Comparison of ENCODE assay signal across 1 cellular context in the genomic region with DNA sequence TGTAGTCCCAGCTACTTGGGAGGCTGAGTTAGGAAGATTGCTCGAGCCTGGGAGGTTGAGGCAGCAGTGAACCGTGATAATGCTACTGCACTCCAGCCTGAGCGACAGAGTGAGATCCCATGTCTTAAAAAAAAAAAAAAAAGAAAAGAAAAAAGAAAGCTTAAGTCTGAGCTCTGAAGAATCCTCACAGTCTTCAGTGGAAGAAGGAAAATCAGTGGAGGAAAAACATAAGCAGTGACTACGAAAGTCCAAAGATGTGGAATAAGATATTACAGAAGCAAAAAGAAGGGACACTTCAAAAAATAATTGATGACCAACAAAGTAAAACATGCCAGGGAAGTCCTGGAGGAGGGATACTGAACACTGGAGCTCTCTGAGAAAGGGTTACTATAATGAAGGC.
TF ChIP-seq lines count a peak whose summit lies in the region.

No MANE protein-coding gene starts in this region.

TF ChIP-seq in K562, 482 proteins besides CTCF, POLR2A, EP300 and RAD21:
- TF ChIP-seq SRSF3 (IDR thresholded peaks at IDR 0.05; ENCODE audit: insufficient read depth, low read length) (no peak), NR3C1 (CRISPR knock-in tag; IDR thresholded peaks at IDR 0.05) (no peak), NFXL1 (CRISPR knock-in tag; IDR thresholded peaks at IDR 0.05) (no peak), PHB (CRISPR knock-in tag; IDR thresholded peaks at IDR 0.05) (no peak), CREM (IDR thresholded peaks at IDR 0.05; ENCODE audit: low read depth) (no peak), CREB1 (IDR thresholded peaks at IDR 0.05) (no peak), CREB1 (CRISPR knock-in tag; IDR thresholded peaks at IDR 0.05) (no peak), ZNF347 (CRISPR knock-in tag; IDR thresholded peaks at IDR 0.05; ENCODE audit: low read depth) (no peak), PHTF2 (CRISPR knock-in tag; IDR thresholded peaks at IDR 0.05) (no peak), NUFIP1 (IDR thresholded peaks at IDR 0.05; ENCODE audit: partially characterized antibody) (no peak), U2AF1 (optimal IDR thresholded peaks at IDR 0.05; ENCODE audit: low read depth, low read length) (no peak), STAG1 (CRISPR knock-in tag; IDR thresholded peaks at IDR 0.05; ENCODE audit: borderline replicate concordance) (no peak), TAF7 (tag; IDR thresholded peaks at IDR 0.05) (no peak), MYNN (IDR thresholded peaks at IDR 0.05) (no peak), MYNN (CRISPR knock-in tag; IDR thresholded peaks at IDR 0.05) (no peak), TGIF2 (CRISPR knock-in tag; IDR thresholded peaks at IDR 0.05) (no peak), MEIS2 (IDR thresholded peaks at IDR 0.05; ENCODE audit: partially characterized antibody) (peak; percentile 22)
- TF ChIP-seq, protein P1, sequence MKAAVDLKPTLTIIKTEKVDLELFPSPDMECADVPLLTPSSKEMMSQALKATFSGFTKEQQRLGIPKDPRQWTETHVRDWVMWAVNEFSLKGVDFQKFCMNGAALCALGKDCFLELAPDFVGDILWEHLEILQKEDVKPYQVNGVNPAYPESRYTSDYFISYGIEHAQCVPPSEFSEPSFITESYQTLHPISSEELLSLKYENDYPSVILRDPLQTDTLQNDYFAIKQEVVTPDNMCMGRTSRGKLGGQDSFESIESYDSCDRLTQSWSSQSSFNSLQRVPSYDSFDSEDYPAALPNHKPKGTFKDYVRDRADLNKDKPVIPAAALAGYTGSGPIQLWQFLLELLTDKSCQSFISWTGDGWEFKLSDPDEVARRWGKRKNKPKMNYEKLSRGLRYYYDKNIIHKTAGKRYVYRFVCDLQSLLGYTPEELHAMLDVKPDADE (conservative IDR thresholded peaks at IDR 0.05; ENCODE audit: control insufficient read depth, low read depth, low read length): no peak
- TF ChIP-seq, protein P2, sequence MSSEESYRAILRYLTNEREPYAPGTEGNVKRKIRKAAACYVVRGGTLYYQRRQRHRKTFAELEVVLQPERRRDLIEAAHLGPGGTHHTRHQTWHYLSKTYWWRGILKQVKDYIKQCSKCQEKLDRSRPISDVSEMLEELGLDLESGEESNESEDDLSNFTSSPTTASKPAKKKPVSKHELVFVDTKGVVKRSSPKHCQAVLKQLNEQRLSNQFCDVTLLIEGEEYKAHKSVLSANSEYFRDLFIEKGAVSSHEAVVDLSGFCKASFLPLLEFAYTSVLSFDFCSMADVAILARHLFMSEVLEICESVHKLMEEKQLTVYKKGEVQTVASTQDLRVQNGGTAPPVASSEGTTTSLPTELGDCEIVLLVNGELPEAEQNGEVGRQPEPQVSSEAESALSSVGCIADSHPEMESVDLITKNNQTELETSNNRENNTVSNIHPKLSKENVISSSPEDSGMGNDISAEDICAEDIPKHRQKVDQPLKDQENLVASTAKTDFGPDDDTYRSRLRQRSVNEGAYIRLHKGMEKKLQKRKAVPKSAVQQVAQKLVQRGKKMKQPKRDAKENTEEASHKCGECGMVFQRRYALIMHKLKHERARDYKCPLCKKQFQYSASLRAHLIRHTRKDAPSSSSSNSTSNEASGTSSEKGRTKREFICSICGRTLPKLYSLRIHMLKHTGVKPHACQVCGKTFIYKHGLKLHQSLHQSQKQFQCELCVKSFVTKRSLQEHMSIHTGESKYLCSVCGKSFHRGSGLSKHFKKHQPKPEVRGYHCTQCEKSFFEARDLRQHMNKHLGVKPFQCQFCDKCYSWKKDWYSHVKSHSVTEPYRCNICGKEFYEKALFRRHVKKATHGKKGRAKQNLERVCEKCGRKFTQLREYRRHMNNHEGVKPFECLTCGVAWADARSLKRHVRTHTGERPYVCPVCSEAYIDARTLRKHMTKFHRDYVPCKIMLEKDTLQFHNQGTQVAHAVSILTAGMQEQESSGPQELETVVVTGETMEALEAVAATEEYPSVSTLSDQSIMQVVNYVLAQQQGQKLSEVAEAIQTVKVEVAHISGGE (CRISPR knock-in tag; IDR thresholded peaks at IDR 0.05): no peak
- TF ChIP-seq, protein P3, sequence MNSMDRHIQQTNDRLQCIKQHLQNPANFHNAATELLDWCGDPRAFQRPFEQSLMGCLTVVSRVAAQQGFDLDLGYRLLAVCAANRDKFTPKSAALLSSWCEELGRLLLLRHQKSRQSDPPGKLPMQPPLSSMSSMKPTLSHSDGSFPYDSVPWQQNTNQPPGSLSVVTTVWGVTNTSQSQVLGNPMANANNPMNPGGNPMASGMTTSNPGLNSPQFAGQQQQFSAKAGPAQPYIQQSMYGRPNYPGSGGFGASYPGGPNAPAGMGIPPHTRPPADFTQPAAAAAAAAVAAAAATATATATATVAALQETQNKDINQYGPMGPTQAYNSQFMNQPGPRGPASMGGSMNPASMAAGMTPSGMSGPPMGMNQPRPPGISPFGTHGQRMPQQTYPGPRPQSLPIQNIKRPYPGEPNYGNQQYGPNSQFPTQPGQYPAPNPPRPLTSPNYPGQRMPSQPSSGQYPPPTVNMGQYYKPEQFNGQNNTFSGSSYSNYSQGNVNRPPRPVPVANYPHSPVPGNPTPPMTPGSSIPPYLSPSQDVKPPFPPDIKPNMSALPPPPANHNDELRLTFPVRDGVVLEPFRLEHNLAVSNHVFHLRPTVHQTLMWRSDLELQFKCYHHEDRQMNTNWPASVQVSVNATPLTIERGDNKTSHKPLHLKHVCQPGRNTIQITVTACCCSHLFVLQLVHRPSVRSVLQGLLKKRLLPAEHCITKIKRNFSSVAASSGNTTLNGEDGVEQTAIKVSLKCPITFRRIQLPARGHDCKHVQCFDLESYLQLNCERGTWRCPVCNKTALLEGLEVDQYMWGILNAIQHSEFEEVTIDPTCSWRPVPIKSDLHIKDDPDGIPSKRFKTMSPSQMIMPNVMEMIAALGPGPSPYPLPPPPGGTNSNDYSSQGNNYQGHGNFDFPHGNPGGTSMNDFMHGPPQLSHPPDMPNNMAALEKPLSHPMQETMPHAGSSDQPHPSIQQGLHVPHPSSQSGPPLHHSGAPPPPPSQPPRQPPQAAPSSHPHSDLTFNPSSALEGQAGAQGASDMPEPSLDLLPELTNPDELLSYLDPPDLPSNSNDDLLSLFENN (IDR thresholded peaks at IDR 0.05; ENCODE audit: low read depth in 2 of 2, low read length in 2 of 2): no peak
- TF ChIP-seq, protein P4, sequence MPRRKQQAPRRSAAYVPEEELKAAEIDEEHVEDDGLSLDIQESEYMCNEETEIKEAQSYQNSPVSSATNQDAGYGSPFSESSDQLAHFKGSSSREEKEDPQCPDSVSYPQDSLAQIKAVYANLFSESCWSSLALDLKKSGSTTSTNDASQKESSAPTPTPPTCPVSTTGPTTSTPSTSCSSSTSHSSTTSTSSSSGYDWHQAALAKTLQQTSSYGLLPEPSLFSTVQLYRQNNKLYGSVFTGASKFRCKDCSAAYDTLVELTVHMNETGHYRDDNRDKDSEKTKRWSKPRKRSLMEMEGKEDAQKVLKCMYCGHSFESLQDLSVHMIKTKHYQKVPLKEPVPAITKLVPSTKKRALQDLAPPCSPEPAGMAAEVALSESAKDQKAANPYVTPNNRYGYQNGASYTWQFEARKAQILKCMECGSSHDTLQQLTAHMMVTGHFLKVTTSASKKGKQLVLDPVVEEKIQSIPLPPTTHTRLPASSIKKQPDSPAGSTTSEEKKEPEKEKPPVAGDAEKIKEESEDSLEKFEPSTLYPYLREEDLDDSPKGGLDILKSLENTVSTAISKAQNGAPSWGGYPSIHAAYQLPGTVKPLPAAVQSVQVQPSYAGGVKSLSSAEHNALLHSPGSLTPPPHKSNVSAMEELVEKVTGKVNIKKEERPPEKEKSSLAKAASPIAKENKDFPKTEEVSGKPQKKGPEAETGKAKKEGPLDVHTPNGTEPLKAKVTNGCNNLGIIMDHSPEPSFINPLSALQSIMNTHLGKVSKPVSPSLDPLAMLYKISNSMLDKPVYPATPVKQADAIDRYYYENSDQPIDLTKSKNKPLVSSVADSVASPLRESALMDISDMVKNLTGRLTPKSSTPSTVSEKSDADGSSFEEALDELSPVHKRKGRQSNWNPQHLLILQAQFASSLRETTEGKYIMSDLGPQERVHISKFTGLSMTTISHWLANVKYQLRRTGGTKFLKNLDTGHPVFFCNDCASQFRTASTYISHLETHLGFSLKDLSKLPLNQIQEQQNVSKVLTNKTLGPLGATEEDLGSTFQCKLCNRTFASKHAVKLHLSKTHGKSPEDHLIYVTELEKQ (CRISPR knock-in tag; IDR thresholded peaks at IDR 0.05): no peak
- TF ChIP-seq, protein P5, sequence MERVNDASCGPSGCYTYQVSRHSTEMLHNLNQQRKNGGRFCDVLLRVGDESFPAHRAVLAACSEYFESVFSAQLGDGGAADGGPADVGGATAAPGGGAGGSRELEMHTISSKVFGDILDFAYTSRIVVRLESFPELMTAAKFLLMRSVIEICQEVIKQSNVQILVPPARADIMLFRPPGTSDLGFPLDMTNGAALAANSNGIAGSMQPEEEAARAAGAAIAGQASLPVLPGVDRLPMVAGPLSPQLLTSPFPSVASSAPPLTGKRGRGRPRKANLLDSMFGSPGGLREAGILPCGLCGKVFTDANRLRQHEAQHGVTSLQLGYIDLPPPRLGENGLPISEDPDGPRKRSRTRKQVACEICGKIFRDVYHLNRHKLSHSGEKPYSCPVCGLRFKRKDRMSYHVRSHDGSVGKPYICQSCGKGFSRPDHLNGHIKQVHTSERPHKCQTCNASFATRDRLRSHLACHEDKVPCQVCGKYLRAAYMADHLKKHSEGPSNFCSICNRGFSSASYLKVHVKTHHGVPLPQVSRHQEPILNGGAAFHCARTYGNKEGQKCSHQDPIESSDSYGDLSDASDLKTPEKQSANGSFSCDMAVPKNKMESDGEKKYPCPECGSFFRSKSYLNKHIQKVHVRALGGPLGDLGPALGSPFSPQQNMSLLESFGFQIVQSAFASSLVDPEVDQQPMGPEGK (CRISPR knock-in tag; IDR thresholded peaks at IDR 0.05; ENCODE audit: borderline replicate concordance): no peak
- TF ChIP-seq, protein P6, sequence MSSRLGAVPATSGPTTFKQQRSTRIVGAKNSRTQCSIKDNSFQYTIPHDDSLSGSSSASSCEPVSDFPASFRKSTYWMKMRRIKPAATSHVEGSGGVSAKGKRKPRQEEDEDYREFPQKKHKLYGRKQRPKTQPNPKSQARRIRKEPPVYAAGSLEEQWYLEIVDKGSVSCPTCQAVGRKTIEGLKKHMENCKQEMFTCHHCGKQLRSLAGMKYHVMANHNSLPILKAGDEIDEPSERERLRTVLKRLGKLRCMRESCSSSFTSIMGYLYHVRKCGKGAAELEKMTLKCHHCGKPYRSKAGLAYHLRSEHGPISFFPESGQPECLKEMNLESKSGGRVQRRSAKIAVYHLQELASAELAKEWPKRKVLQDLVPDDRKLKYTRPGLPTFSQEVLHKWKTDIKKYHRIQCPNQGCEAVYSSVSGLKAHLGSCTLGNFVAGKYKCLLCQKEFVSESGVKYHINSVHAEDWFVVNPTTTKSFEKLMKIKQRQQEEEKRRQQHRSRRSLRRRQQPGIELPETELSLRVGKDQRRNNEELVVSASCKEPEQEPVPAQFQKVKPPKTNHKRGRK (tag; IDR thresholded peaks at IDR 0.05): peak; percentile 82
- TF ChIP-seq, protein P7, sequence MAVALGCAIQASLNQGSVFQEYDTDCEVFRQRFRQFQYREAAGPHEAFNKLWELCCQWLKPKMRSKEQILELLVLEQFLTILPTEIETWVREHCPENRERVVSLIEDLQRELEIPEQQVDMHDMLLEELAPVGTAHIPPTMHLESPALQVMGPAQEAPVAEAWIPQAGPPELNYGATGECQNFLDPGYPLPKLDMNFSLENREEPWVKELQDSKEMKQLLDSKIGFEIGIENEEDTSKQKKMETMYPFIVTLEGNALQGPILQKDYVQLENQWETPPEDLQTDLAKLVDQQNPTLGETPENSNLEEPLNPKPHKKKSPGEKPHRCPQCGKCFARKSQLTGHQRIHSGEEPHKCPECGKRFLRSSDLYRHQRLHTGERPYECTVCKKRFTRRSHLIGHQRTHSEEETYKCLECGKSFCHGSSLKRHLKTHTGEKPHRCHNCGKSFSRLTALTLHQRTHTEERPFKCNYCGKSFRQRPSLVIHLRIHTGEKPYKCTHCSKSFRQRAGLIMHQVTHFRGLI (CRISPR knock-in tag; IDR thresholded peaks at IDR 0.05): no peak
- TF ChIP-seq, protein P8, sequence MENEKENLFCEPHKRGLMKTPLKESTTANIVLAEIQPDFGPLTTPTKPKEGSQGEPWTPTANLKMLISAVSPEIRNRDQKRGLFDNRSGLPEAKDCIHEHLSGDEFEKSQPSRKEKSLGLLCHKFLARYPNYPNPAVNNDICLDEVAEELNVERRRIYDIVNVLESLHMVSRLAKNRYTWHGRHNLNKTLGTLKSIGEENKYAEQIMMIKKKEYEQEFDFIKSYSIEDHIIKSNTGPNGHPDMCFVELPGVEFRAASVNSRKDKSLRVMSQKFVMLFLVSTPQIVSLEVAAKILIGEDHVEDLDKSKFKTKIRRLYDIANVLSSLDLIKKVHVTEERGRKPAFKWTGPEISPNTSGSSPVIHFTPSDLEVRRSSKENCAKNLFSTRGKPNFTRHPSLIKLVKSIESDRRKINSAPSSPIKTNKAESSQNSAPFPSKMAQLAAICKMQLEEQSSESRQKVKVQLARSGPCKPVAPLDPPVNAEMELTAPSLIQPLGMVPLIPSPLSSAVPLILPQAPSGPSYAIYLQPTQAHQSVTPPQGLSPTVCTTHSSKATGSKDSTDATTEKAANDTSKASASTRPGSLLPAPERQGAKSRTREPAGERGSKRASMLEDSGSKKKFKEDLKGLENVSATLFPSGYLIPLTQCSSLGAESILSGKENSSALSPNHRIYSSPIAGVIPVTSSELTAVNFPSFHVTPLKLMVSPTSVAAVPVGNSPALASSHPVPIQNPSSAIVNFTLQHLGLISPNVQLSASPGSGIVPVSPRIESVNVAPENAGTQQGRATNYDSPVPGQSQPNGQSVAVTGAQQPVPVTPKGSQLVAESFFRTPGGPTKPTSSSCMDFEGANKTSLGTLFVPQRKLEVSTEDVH (IDR thresholded peaks at IDR 0.05; ENCODE audit: low read depth, partially characterized antibody): no peak
- TF ChIP-seq, protein P9, sequence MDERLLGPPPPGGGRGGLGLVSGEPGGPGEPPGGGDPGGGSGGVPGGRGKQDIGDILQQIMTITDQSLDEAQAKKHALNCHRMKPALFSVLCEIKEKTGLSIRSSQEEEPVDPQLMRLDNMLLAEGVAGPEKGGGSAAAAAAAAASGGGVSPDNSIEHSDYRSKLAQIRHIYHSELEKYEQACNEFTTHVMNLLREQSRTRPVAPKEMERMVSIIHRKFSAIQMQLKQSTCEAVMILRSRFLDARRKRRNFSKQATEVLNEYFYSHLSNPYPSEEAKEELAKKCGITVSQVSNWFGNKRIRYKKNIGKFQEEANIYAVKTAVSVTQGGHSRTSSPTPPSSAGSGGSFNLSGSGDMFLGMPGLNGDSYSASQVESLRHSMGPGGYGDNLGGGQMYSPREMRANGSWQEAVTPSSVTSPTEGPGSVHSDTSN (CRISPR knock-in tag; IDR thresholded peaks at IDR 0.05; ENCODE audit: low read depth): no peak
- TF ChIP-seq, protein P9 (tag; conservative IDR thresholded peaks at IDR 0.05; ENCODE audit: low read depth): peak; percentile 38; the same call in 1 of the 2 replicates
